3 cellular contexts compared by ENCODE assay signal in genomic region chr5:140429724-140430123, GRCh38.
TF ChIP-seq lines count a peak whose summit lies in the region.

No MANE protein-coding gene starts in this region.

TF ChIP-seq in liver, 16 proteins besides CTCF, POLR2A, EP300 and RAD21:
- TF ChIP-seq GABPA (IDR thresholded peaks at IDR 0.05 in 1 of 2, conservative IDR thresholded peaks at IDR 0.05 in 1 of 2) = no peak
- no peak for TF ChIP-seq RXRA (IDR thresholded peaks at IDR 0.05)
- peak; percentile 43 for TF ChIP-seq SP1 (IDR thresholded peaks at IDR 0.05)
- TF ChIP-seq FOXA1 (IDR thresholded peaks at IDR 0.05) = no peak
- TF ChIP-seq ATF3 (IDR thresholded peaks at IDR 0.05) = no peak
- TF ChIP-seq HNF4A (conservative IDR thresholded peaks at IDR 0.05) = peak; percentile 73 to 83
- TF ChIP-seq HNF4G (IDR thresholded peaks at IDR 0.05) = peak; percentile 47
- no peak for TF ChIP-seq MAX (IDR thresholded peaks at IDR 0.05)
- no peak for TF ChIP-seq FOXA2 (IDR thresholded peaks at IDR 0.05)

TF ChIP-seq in HepG2, 621 proteins besides CTCF, POLR2A, EP300 and RAD21:
- no peak for TF ChIP-seq ZKSCAN1 (IDR thresholded peaks at IDR 0.05; ENCODE audit: low read length)

TF ChIP-seq in K562, 482 proteins besides CTCF, POLR2A, EP300 and RAD21:
- TF ChIP-seq SRSF9 (IDR thresholded peaks at IDR 0.05; ENCODE audit: borderline replicate concordance, low read depth, low read length) = no peak
- TF ChIP-seq CREB3L1 (IDR thresholded peaks at IDR 0.05; ENCODE audit: borderline replicate concordance, low read depth) = no peak
- TF ChIP-seq CREBBP (IDR thresholded peaks at IDR 0.05; ENCODE audit: low read depth, low read length) = no peak
- TF ChIP-seq POLR2AphosphoS5 (IDR thresholded peaks at IDR 0.05; ENCODE audit: control insufficient read depth, insufficient read depth, low read depth, low read length) = no peak
- TF ChIP-seq ZNF311 (CRISPR knock-in tag; IDR thresholded peaks at IDR 0.05) = no peak
- no peak for TF ChIP-seq ZNF592 (IDR thresholded peaks at IDR 0.05)
- TF ChIP-seq KLF16 (IDR thresholded peaks at IDR 0.05) = no peak
- no peak for TF ChIP-seq IRF2 (CRISPR knock-in tag; IDR thresholded peaks at IDR 0.05)
- no peak for TF ChIP-seq RFX5 (IDR thresholded peaks at IDR 0.05; ENCODE audit: low read depth, low read length)
TF ChIP-seq in K562: peak in this region for 0.
